In genomic region chr16:78742501-78743283, GRCh38 we compare ENCODE assay signal across 8 cellular contexts.
A peak's percentile ranks its signal among the peaks of the same experiment; 100 is the strongest.
DNase-seq lines count a peak whose midpoint lies in the region; ATAC-seq and TF ChIP-seq lines count a peak whose summit lies in the region.

No MANE protein-coding gene starts in this region.

- peaks cover 0 to 2% (median 1%) of the 10 kb centered on the region in 3 donors for H3K27me3 Mint-ChIP-seq in CD14-positive monocyte (ENCODE audit: low read depth in 3 of 3)
- H3K27me3 Mint-ChIP-seq in activated CD4-positive, alpha-beta memory T cell treated with anti-CD3 and anti-CD28 coated beads, Interleukin-2, amount 10 ng/mL, durations not matched to agents 7 days and 5 days = no peaks in the 10 kb centered on the region

- H3K27ac Mint-ChIP-seq in CD14-positive monocyte = peak overlapping the region; percentile 43 to 90 (median 83)
- H3K27ac Mint-ChIP-seq in activated CD4-positive, alpha-beta memory T cell treated with anti-CD3 and anti-CD28 coated beads, Interleukin-2, amount 10 ng/mL, durations not matched to agents 7 days and 5 days = peak overlapping the region; percentile 96

- H3K4me1 Mint-ChIP-seq in CD14-positive monocyte = peaks cover 10% of the 10 kb centered on the region
- peaks cover 27% of the 10 kb centered on the region for H3K4me1 Mint-ChIP-seq in activated CD4-positive, alpha-beta memory T cell treated with anti-CD3 and anti-CD28 coated beads, Interleukin-2, amount 10 ng/mL, durations not matched to agents 7 days and 5 days

- H3K4me3 Mint-ChIP-seq in CD14-positive monocyte = peak overlapping the region; percentile 66 to 77
- peak overlapping the region; percentile 72 for H3K4me3 Mint-ChIP-seq in activated CD4-positive, alpha-beta memory T cell treated with anti-CD3 and anti-CD28 coated beads, Interleukin-2, amount 10 ng/mL, durations not matched to agents 7 days and 5 days

- DNase-seq in CD14-positive monocyte (ENCODE audit: low spot score) = peak; percentile 62
- DNase-seq in activated CD4-positive, alpha-beta memory T cell treated with anti-CD3 and anti-CD28 coated beads, Interleukin-2, amount 10 ng/mL, durations not matched to agents 7 days and 5 days = peak; percentile 90
- peak; percentile 11 for DNase-seq in globus pallidus (ENCODE audit: low spot score)
- DNase-seq in stimulated activated CD8-positive, alpha-beta memory T cell treated with anti-CD3 and anti-CD28 coated beads, Interleukin-2, amount 100 ng/mL, for 1 hour (ENCODE audit: low read depth in 2 of 2) = peak; percentile 39 to 46
- no peak for DNase-seq in epidermal melanocyte (ENCODE audit: insufficient read length, low spot score)
- DNase-seq in SHP77 (lab: John Stamatoyannopoulos, UW) = no peak

- ATAC-seq in GM21360 (IDR thresholded peaks at IDR 0.05; ENCODE audit: unreplicated experiment) (peak; percentile 88), HG03571 (IDR thresholded peaks at IDR 0.05; ENCODE audit: unreplicated experiment) (peak; percentile 93)

- H3K9me3 Mint-ChIP-seq in CD14-positive monocyte = peaks cover 0 to 8% (median 2%) of the 10 kb centered on the region in 7 donors
- H3K9me3 Mint-ChIP-seq in activated CD4-positive, alpha-beta memory T cell treated with anti-CD3 and anti-CD28 coated beads, Interleukin-2, amount 10 ng/mL, durations not matched to agents 7 days and 5 days = no peaks in the 10 kb centered on the region

- POLR2A ChIA-PET in activated CD4-positive, alpha-beta memory T cell treated with anti-CD3 and anti-CD28 coated beads, Interleukin-2, amount 10 ng/mL, durations not matched to agents 7 days and 5 days (lab: Charles Lee) = interaction anchor here (0.6 to 2.3 kb wide), 13 partner anchors 24 to 858 kb away, joined by 3 to 15 read pairs (median 4); partner anchors contain the start of genes MAF and WWOX

- CTCF ChIA-PET in activated CD4-positive, alpha-beta memory T cell treated with anti-CD3 and anti-CD28 coated beads, Interleukin-2, amount 10 ng/mL, durations not matched to agents 7 days and 5 days (lab: Charles Lee) = interaction anchor here (0.9 to 1.1 kb wide), 3 partner anchors 26 to 35 kb away, joined by 3 to 4 read pairs (median 3); no protein-coding TSS in a partner anchor

- no peaks in the 10 kb centered on the region for H3K36me3 Mint-ChIP-seq in CD14-positive monocyte
- peaks cover 3% of the 10 kb centered on the region for H3K36me3 Mint-ChIP-seq in activated CD4-positive, alpha-beta memory T cell treated with anti-CD3 and anti-CD28 coated beads, Interleukin-2, amount 10 ng/mL, durations not matched to agents 7 days and 5 days (ENCODE audit: low read depth)

- intact Hi-C loops in CD14-positive monocyte (cut with micrococcal nuclease) = no loop called here

- no peak for TF ChIP-seq CTCF in CD14-positive monocyte (IDR thresholded peaks at IDR 0.05)

Comparison
In these comparisons a context has a peak if more than half of its experiments do, and no peak if none do; other contexts are left out.
1. DNase-seq: peak in CD14-positive monocyte (single experiment), activated CD4-positive, alpha-beta memory T cell treated with anti-CD3 and anti-CD28 coated beads, Interleukin-2, amount 10 ng/mL, durations not matched to agents 7 days and 5 days (single experiment), globus pallidus (single experiment) and stimulated activated CD8-positive, alpha-beta memory T cell treated with anti-CD3 and anti-CD28 coated beads, Interleukin-2, amount 100 ng/mL, for 1 hour (2 of 2); none in epidermal melanocyte (single experiment) and SHP77 (0 of 2).